8 cellular contexts compared by ENCODE assay signal in the genomic region with DNA sequence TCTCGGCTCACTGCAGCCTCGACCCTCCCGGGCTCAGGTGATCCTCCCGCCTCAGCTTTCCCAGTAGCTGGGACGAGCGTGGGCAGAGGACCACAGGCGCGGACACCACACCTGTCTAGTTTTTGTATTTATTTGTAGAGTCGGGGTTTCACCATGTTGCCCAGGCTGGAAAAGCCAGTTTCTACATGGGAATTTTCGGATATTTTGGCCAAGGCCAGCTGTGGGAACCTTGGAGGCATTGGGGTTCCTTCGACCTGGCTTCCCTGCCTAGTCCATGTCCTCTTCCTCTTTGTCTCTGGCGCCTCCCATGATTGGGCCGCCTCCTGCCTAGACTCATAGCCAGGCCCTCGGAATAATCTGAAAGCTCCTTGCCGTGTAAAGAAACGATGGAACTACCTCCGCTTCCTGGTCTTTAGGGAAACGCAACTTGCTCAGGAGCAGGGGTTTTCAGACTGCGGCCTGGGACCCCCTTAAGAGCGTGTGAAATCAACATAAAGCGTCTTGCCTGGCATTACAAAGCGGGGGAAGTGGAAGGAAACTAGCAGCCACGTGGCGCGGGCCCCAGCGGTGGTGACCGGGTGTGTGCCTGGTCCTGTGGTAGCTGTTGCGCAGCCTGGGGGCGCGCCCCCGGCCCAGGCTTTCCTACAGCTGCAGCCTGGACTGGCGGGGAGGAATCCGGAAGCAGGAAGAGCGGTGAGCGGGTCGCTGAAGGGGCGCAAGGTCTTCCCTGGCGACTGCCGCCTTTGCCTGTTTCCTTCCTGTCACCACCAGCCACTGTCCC. TPM values are rescaled to one million over a fixed set of nuclear protein-coding genes. Genes with fewer than 3 reads are reported as not detected.
A peak's percentile ranks its signal among the peaks of the same experiment; 100 is the strongest.
DNase-seq lines count a peak whose midpoint lies in the region; ATAC-seq, FAIRE-seq and TF ChIP-seq lines count a peak whose summit lies in the region.

No MANE protein-coding gene starts in this region.

- no peak overlapping the region for H2BK120ac ChIP-seq in H1 (replicated peaks; ENCODE audit: low read depth, low read length)

- POLR2A ChIA-PET in H1 (lab: Charles Lee; ENCODE audit: partially characterized antibody) = interaction anchor here (0.6 to 4.5 kb wide), 25 partner anchors 9 to 306 kb away, joined by 3 to 39 read pairs (median 4); partner anchors contain the start of genes WDR20 and ZNF839

- peak overlapping the region; percentile 56 for H3K56ac ChIP-seq in H1 (replicated peaks; ENCODE audit: insufficient read length, low read depth, low read length)

- peak overlapping the region; percentile 81 for H3K18ac ChIP-seq in H1 (ENCODE audit: extremely low read depth, low read length)

- no peak overlapping the region for H3K14ac ChIP-seq in H1 (ENCODE audit: insufficient read length)

- peak overlapping the region; percentile 87 to 93 (median 93) for H3K27ac Mint-ChIP-seq in IgD-negative memory B cell

- peaks cover 4 to 8% of the 10 kb centered on the region in 2 experiments for H4K20me1 ChIP-seq in H1 (replicated peaks in 1 of 2; ENCODE audit: control insufficient read depth in 1 of 2, insufficient read depth in 2 of 2, low read length in 2 of 2)

- H3K27me3 ChIP-seq in H1 (replicated peaks in 1 of 4; ENCODE audit: control insufficient read depth in 3 of 4, extremely low read depth in 1 of 4, insufficient read depth in 3 of 4, low read length in 3 of 4) (no peaks in the 10 kb centered on the region), mononuclear cell (ENCODE audit: insufficient read depth, low read length) (no peaks in the 10 kb centered on the region)

- peak overlapping the region; percentile 91 to 100 (median 95) for H3K4me3 Mint-ChIP-seq in IgD-negative memory B cell

- no peak overlapping the region for H3K23ac ChIP-seq in H1 (ENCODE audit: insufficient read length)

- H2AFZ ChIP-seq in H1 (ENCODE audit: low read length) = no peak overlapping the region; the same call in 1 of the 2 replicates

- no peak for ATAC-seq in HG03159 (IDR thresholded peaks at IDR 0.05; ENCODE audit: unreplicated experiment)

- peaks cover 22 to 48% (median 39%) of the 10 kb centered on the region in 3 donors for H3K4me1 Mint-ChIP-seq in IgD-negative memory B cell

- H3K36me3 ChIP-seq in H1 (ENCODE audit: control insufficient read depth in 2 of 4, insufficient read depth in 4 of 4, low read length in 3 of 4) = peaks cover 20 to 29% (median 25%) of the 10 kb centered on the region in 4 experiments

- H3K27ac ChIP-seq in H1 (ENCODE audit: low read depth, low read length) = peak overlapping the region; percentile 32; the same call in 1 of the 2 replicates

- FAIRE-seq in H1 (lab: Jason Lieb, UNC) = no peak

- H3K36me3 Mint-ChIP-seq in IgD-negative memory B cell = peaks cover 3% of the 10 kb centered on the region

- H2BK5ac ChIP-seq in H1 (ENCODE audit: low read depth, low read length) = peak overlapping the region; percentile 73

- 31% methylated on average over 39 of the region's 39 CpGs; no CpG with 5 or more reads in 1 of the 2 experiments for WGBS in H1 (ENCODE audit: extremely low coverage in 1 of 2, insufficient coverage in 1 of 2, insufficient read length in 1 of 2, insufficient replicate concordance in 2 of 2, low coverage in 1 of 2, low lambda C conversion rate in 2 of 2, missing lambda C conversion rate in 1 of 2), 2 experiments

- TF ChIP-seq POLR2A in H1 (IDR thresholded peaks at IDR 0.05; ENCODE audit: control extremely low read depth in 1 of 2, low read depth in 2 of 2, low read length in 2 of 2) = peak in 1 of 2 experiments; percentile 56; a peak in 1 of 3 replicates

- peak overlapping the region; percentile 63 for H4K5ac ChIP-seq in H1 (ENCODE audit: insufficient read length, low read depth, low read length)

- H3K9me3 Mint-ChIP-seq in IgD-negative memory B cell = no peaks in the 10 kb centered on the region

- no peaks in the 10 kb centered on the region; the same call in 1 of the 2 replicates for H3K79me1 ChIP-seq in H1 (ENCODE audit: low read depth, low read length)

- H3K4me1 ChIP-seq in H1 (replicated peaks in 1 of 4; ENCODE audit: control insufficient read depth in 3 of 4, insufficient read depth in 4 of 4, low read length in 3 of 4) (peaks cover 4 to 18% (median 12%) of the 10 kb centered on the region in 4 experiments), mononuclear cell (ENCODE audit: insufficient read depth, low read length) (peaks cover 40% of the 10 kb centered on the region)

- H3K9ac ChIP-seq in H1 (replicated peaks in 1 of 4; ENCODE audit: extremely low read depth in 1 of 4, low read depth in 3 of 4, low read length in 3 of 4) = peak overlapping the region in 3 of 4 experiments; percentile 46 to 89 (median 54); a peak in 6 of 7 replicates

- H3K27me3 Mint-ChIP-seq in IgD-negative memory B cell = no peaks in the 10 kb centered on the region

- peak overlapping the region; percentile 75 to 91 for H3K4me2 ChIP-seq in H1 (ENCODE audit: insufficient read depth in 1 of 2, low read depth in 2 of 2, low read length in 2 of 2)

- peak overlapping the region; percentile 81; the same call in 1 of the 2 replicates for H2BK15ac ChIP-seq in H1 (ENCODE audit: low read length)

- H3K4me3 ChIP-seq in H1 (ENCODE audit: extremely low read depth in 1 of 4, insufficient read depth in 2 of 4, low read depth in 3 of 4, low read length in 4 of 4) = peak overlapping the region; percentile 64 to 93 (median 71)
- H3K4me3 ChIP-seq in mononuclear cell (ENCODE audit: low read length) = peak overlapping the region; percentile 88

- no peak for TF ChIP-seq RAD21 in H1 (IDR thresholded peaks at IDR 0.05 in 1 of 2, conservative IDR thresholded peaks at IDR 0.05 in 1 of 2; ENCODE audit: low read depth in 2 of 2, low read length in 2 of 2)

- no peak for TF ChIP-seq CTCF in H1 (IDR thresholded peaks at IDR 0.05; ENCODE audit: control extremely low read depth in 1 of 3, insufficient read depth in 1 of 3, low read depth in 1 of 3, low read length in 3 of 3)

- H2BK20ac ChIP-seq in H1 (ENCODE audit: low read length) = no peak overlapping the region

- H3K4ac ChIP-seq in H1 (replicated peaks; ENCODE audit: insufficient read length, low read depth, low read length) = peak overlapping the region; percentile 9

- H3K9me3 ChIP-seq in H1 (ENCODE audit: insufficient read depth in 2 of 2, low read depth in 1 of 2, low read length in 1 of 2) = no peaks in the 10 kb centered on the region
- no peaks in the 10 kb centered on the region for H3K9me3 ChIP-seq in mononuclear cell (ENCODE audit: low read depth, low read length)

- CTCF ChIA-PET in H1 (lab: Charles Lee; ENCODE audit: partially characterized antibody) = interaction anchor here (0.6 to 3.2 kb wide), 8 partner anchors 10 to 1727 kb away, joined by 3 to 26 read pairs (median 5); no protein-coding TSS in a partner anchor

- peak overlapping the region; percentile 87 for H4K91ac ChIP-seq in H1 (replicated peaks; ENCODE audit: insufficient read length, low read length)

- H2AK5ac ChIP-seq in H1 (ENCODE audit: low read depth, low read length) = peak overlapping the region; percentile 77; the same call in 1 of the 2 replicates

- TF ChIP-seq EP300 in H1 (IDR thresholded peaks at IDR 0.05; ENCODE audit: borderline replicate concordance in 1 of 2, low read depth in 2 of 2, low read length in 2 of 2) = peak in 1 of 2 experiments; percentile 85; a peak in 1 of 3 replicates

- no peak overlapping the region for H2BK12ac ChIP-seq in H1 (ENCODE audit: low read depth, low read length)

- peak; percentile 57 for DNase-seq in Ammon's horn (ENCODE audit: low spot score)
- DNase-seq in activated CD8-positive, alpha-beta memory T cell treated with anti-CD3 and anti-CD28 coated beads for 24 hours = peak; percentile 90
- peak; percentile 65 to 77 for DNase-seq in H1 (ENCODE audit: low read depth in 1 of 2, low spot score in 2 of 2)
- DNase-seq in stimulated activated CD8-positive, alpha-beta memory T cell treated with anti-CD3 and anti-CD28 coated beads, Interleukin-7, amount 100 ng/mL, for 4 hours (ENCODE audit: low read depth in 2 of 2) = peak; percentile 61 to 68
- DNase-seq in cerebellar nuclear complex (lab: John Stamatoyannopoulos, UW) = no peak

- H3K79me2 ChIP-seq in H1 (ENCODE audit: control insufficient read depth in 1 of 2, insufficient read depth in 2 of 2, low read length in 2 of 2) = peaks cover 5 to 32% of the 10 kb centered on the region in 2 experiments

- H3K23me2 ChIP-seq in H1 (ENCODE audit: low read depth, low read length) = no peaks in the 10 kb centered on the region; the same call in 1 of the 2 replicates

- H4K8ac ChIP-seq in H1 (ENCODE audit: extremely low read depth, insufficient read depth, low read length) = peak overlapping the region; percentile 85

TF ChIP-seq in H1, 55 proteins besides CTCF, POLR2A, EP300 and RAD21 (continues in another document):
- TF ChIP-seq BACH1 (IDR thresholded peaks at IDR 0.05; ENCODE audit: low read length) (no peak), TBP (IDR thresholded peaks at IDR 0.05; ENCODE audit: low read depth, low read length) (peak; percentile 46; the same call in 1 of the 2 replicates), CEBPB (IDR thresholded peaks at IDR 0.05; ENCODE audit: low read depth, low read length) (peak; percentile 6; the same call in 1 of the 2 replicates), CBX8 (IDR thresholded peaks at IDR 0.05; ENCODE audit: borderline replicate concordance, low read depth, low read length) (no peak), SAP30 (IDR thresholded peaks at IDR 0.05; ENCODE audit: insufficient read depth, insufficient replicate concordance, low read length) (no peak)

RNA-seq across cellular contexts. Expression of gene HSP90AA1, which starts 1.4 kb away (rescaled TPM):
- polyA plus RNA-seq in IgD-negative memory B cell (372 TPM), H1 (2011; rRNA removed) (207 and 339 TPM in 2 replicates)
- total RNA-seq in H1 (2021; fragmentation: NEBNext Ultra II Directional; extraction: Animal tissue kit (Norgen Biotek cat#: 25700)) = 846 and 878 TPM in 2 replicates
- 573 TPM for polyA plus RNA-seq in H1 (2011; cell fraction: cytosol; rRNA removed)
- 133 TPM for polyA plus RNA-seq in H1 (2011; cell fraction: nucleus; rRNA removed)
- 633 to 1,199 TPM (median 736 TPM) in 4 replicates for polyA plus RNA-seq in H1 (2012, experiment 1 of 2)
- 57.5 TPM for polyA plus RNA-seq in H1 (2012, experiment 2 of 2)
- 794 TPM for polyA plus RNA-seq in H1 (2013, experiment 1 of 2)
- 842 TPM for polyA plus RNA-seq in H1 (2013, experiment 2 of 2)
- polyA minus RNA-seq in H1 (2011; rRNA and poly(A)+ RNA removed) = 567 and 580 TPM in 2 replicates
- polyA minus RNA-seq in H1 (2011; cell fraction: cytosol; rRNA and poly(A)+ RNA removed) = 1,082 TPM
- polyA minus RNA-seq in H1 (2011; cell fraction: nucleus; rRNA and poly(A)+ RNA removed) = 248 TPM
- total RNA-seq in mononuclear cell = 382 TPM

RNA-seq across cellular contexts. Expression of gene WDR20, which starts 51.5 kb away (rescaled TPM):
- polyA plus RNA-seq in IgD-negative memory B cell = 14.9 TPM
- 26.6 and 26.7 TPM in 2 replicates for total RNA-seq in H1 (2021; fragmentation: NEBNext Ultra II Directional; extraction: Animal tissue kit (Norgen Biotek cat#: 25700))
- polyA plus RNA-seq in H1 (2011; rRNA removed) = 10.9 and 11.2 TPM in 2 replicates
- polyA plus RNA-seq in H1 (2011; cell fraction: cytosol; rRNA removed) = 14.2 TPM
- 14.9 TPM for polyA plus RNA-seq in H1 (2011; cell fraction: nucleus; rRNA removed)
- 15.3 to 17.9 TPM (median 15.8 TPM) in 4 replicates for polyA plus RNA-seq in H1 (2012, experiment 1 of 2)
- 4.0 TPM for polyA plus RNA-seq in H1 (2012, experiment 2 of 2)
- polyA plus RNA-seq in H1 (2013, experiment 1 of 2) = 13.7 TPM
- 13.7 TPM for polyA plus RNA-seq in H1 (2013, experiment 2 of 2)
- polyA minus RNA-seq in H1 (2011; rRNA and poly(A)+ RNA removed) = 35.7 and 35.9 TPM in 2 replicates
- polyA minus RNA-seq in H1 (2011; cell fraction: cytosol; rRNA and poly(A)+ RNA removed) = 19.2 TPM
- polyA minus RNA-seq in H1 (2011; cell fraction: nucleus; rRNA and poly(A)+ RNA removed) = 35.8 TPM
- total RNA-seq in mononuclear cell = 30.0 TPM

Comparison
In these comparisons a context has a peak if more than half of its experiments do, and no peak if none do; other contexts are left out.
1. DNase-seq: peak in Ammon's horn (single experiment), activated CD8-positive, alpha-beta memory T cell treated with anti-CD3 and anti-CD28 coated beads for 24 hours (single experiment), H1 (2 of 2) and stimulated activated CD8-positive, alpha-beta memory T cell treated with anti-CD3 and anti-CD28 coated beads, Interleukin-7, amount 100 ng/mL, for 4 hours (2 of 2); none in cerebellar nuclear complex (0 of 2).